Comparison of ENCODE assay signal across 9 cellular contexts in the genomic region with DNA sequence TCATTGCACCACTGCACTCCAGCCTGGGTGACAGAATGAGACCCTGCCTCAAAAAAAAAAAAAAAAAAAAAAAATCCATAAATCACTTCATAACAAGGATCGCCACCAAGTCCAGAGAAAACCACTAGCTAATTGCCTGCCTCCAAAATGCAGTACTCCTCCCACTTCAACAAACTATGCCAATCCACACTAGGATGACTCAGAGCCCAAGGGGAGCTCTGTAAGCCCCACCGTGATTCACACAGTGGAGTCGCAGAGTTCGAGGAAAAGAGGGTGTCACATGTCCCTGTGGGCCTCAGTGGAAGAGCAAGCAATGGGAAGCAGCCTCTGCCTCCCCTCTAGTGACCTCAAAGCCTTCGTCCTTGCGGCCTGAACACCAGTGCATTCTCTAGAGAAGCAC. TPM values are rescaled to one million over a fixed set of nuclear protein-coding genes. Genes with fewer than 3 reads are reported as not detected.
A peak's percentile ranks its signal among the peaks of the same experiment; 100 is the strongest.
DNase-seq lines count a peak whose midpoint lies in the region; ATAC-seq and TF ChIP-seq lines count a peak whose summit lies in the region.
"Had no signal": no experiment of that assay in that cellular context is flagged by ENCODE, and none has a peak within 500 bp of the region (broad histone marks: within the 10 kb centered on the region; RNA-seq: fewer than 3 reads in every experiment).

No MANE protein-coding gene starts in this region.

- no peaks in the 10 kb centered on the region for H3K9me2 ChIP-seq in MM.1S (replicated peaks; ENCODE audit: insufficient read depth, low read length)

- H3K4me3 Mint-ChIP-seq in activated naive CD8-positive, alpha-beta T cell: peak overlapping the region; percentile 64
- H3K4me3 Mint-ChIP-seq in CD4-positive, alpha-beta memory T cell: no peak overlapping the region

- no peak overlapping the region for H3K4me2 ChIP-seq in MM.1S (ENCODE audit: low read depth, low read length)

- peaks cover 6% of the 10 kb centered on the region for H3K36me3 Mint-ChIP-seq in activated naive CD8-positive, alpha-beta T cell
- H3K36me3 Mint-ChIP-seq in CD4-positive, alpha-beta memory T cell: peaks cover 71 to 91% of the 10 kb centered on the region in 2 donors

- DNase-seq in AG04449 (ENCODE audit: low read depth, low spot score): peak; percentile 66
- DNase-seq in kidney tubule cell (ENCODE audit: low spot score): peak; percentile 77
- no peak for DNase-seq in cerebellum (ENCODE audit: low spot score)
- DNase-seq in MM.1S: no peak
- no peak for DNase-seq in CD4-positive, alpha-beta memory T cell
- DNase-seq: NCI-H748 treated with DMSO at 0.1 percent for 48 hours had no signal

- CTCF ChIA-PET in AG04449 (lab: Yijun Ruan, JAX): interaction anchor here (1.0 to 10.8 kb wide), 4 partner anchors 9 to 19 kb away, joined by 4 to 268 read pairs (median 22); partner anchors contain the start of gene SNHG17
- CTCF ChIA-PET in HEK293 (lab: Yijun Ruan, JAX): interaction anchor here (3.8 kb wide), 1 partner anchor 9 kb away, joined by 15 read pairs; the partner anchor contains the start of gene SNHG17
- CTCF ChIA-PET in CD4-positive, alpha-beta memory T cell (lab: Charles Lee; ENCODE audit: partially characterized antibody): interaction anchor here (0.8 kb wide), 2 partner anchors 9 to 20 kb away, joined by 3 to 4 read pairs; partner anchors contain the start of gene SNHG17

- ATAC-seq in HG02885 (IDR thresholded peaks at IDR 0.05; ENCODE audit: poor library complexity, unreplicated experiment): no peak

- H3K27ac ChIP-seq in HEK293 (ENCODE audit: extremely low read depth, low read depth, low read length): no peak overlapping the region; the same call in 1 of the 2 replicates
- no peak overlapping the region for H3K27ac ChIP-seq in MM.1S (ENCODE audit: low read length)
- no peak overlapping the region for H3K27ac ChIP-seq in CD4-positive, alpha-beta memory T cell (ENCODE audit: low read depth, low read length)

- peak overlapping the region; percentile 71 for H3K27ac Mint-ChIP-seq in activated naive CD8-positive, alpha-beta T cell
- H3K27ac Mint-ChIP-seq in CD4-positive, alpha-beta memory T cell: peak overlapping the region in 3 of 7 donors; percentile 22 to 63 (median 48)

- H3K79me2 ChIP-seq in MM.1S (ENCODE audit: low read length): peaks cover 99% of the 10 kb centered on the region

- peaks cover 84% of the 10 kb centered on the region for H4K20me1 ChIP-seq in MM.1S (ENCODE audit: insufficient read depth, low read length)

- POLR2A ChIA-PET in AG04449 (lab: Yijun Ruan, JAX): interaction anchor here (0.5 to 2.4 kb wide), 5 partner anchors 9 to 1796 kb away, joined by 3 to 31 read pairs (median 6); partner anchors contain the start of gene SNHG17
- POLR2A ChIA-PET in HEK293 (lab: Yijun Ruan, JAX): interaction anchor here (0.6 to 3.6 kb wide), 6 partner anchors 8 to 312 kb away, joined by 3 to 34 read pairs (median 5); partner anchors contain the start of genes RALGAPB and SNHG17
- POLR2A ChIA-PET in CD4-positive, alpha-beta memory T cell (lab: Charles Lee; ENCODE audit: partially characterized antibody): interaction anchor here (2.0 kb wide), 1 partner anchor 9 kb away, joined by 6 read pairs; the partner anchor contains the start of gene SNHG17

- no peak overlapping the region for H2AFZ ChIP-seq in MM.1S (ENCODE audit: low read length)

- H3K9me3 ChIP-seq in HEK293 (ENCODE audit: control insufficient read depth, insufficient read depth, low read depth, low read length): no peaks in the 10 kb centered on the region
- H3K9me3 ChIP-seq in MM.1S (replicated peaks; ENCODE audit: insufficient read depth, low read length): no peaks in the 10 kb centered on the region
- H3K9me3 ChIP-seq in CD4-positive, alpha-beta memory T cell (ENCODE audit: control insufficient read depth in 1 of 2, low read length in 2 of 2): no peaks in the 10 kb centered on the region

- no peaks in the 10 kb centered on the region for H3K9me3 Mint-ChIP-seq in activated naive CD8-positive, alpha-beta T cell (ENCODE audit: low read depth)
- no peaks in the 10 kb centered on the region for H3K9me3 Mint-ChIP-seq in CD4-positive, alpha-beta memory T cell

- no peaks in the 10 kb centered on the region for H3K27me3 ChIP-seq in MM.1S (replicated peaks; ENCODE audit: insufficient read depth, low read length)
- no peaks in the 10 kb centered on the region for H3K27me3 ChIP-seq in CD4-positive, alpha-beta memory T cell (ENCODE audit: insufficient read depth, low read length)

- no peak for TF ChIP-seq CTCF in AG04449 (IDR thresholded peaks at IDR 0.05; ENCODE audit: insufficient read depth, low read length, missing control alignments)
- TF ChIP-seq CTCF in HEK293 (tag by site-specific recombination; IDR thresholded peaks at IDR 0.05): no peak
- no peak for TF ChIP-seq CTCF in MM.1S (IDR thresholded peaks at IDR 0.05; ENCODE audit: low read length)

- H3K4me3 ChIP-seq in AG04449 (ENCODE audit: low read depth, low read length) (no peak overlapping the region), HEK293 (ENCODE audit: low read depth, low read length) (no peak overlapping the region), MM.1S (ENCODE audit: low read length) (no peak overlapping the region)
- H3K4me3 ChIP-seq in CD4-positive, alpha-beta memory T cell (ENCODE audit: low read length in 2 of 2): no peak overlapping the region

- H3K36me3 ChIP-seq in HEK293 (ENCODE audit: control insufficient read depth in 2 of 2, insufficient read depth in 1 of 2, low read length in 2 of 2) (peaks cover 41 to 99% of the 10 kb centered on the region in 2 experiments), MM.1S (replicated peaks; ENCODE audit: insufficient read depth, low read length) (peaks cover 62% of the 10 kb centered on the region)
- peaks cover 94% of the 10 kb centered on the region for H3K36me3 ChIP-seq in CD4-positive, alpha-beta memory T cell (ENCODE audit: insufficient read depth, low read length)

- peaks cover 16% of the 10 kb centered on the region; the same call in 1 of the 2 replicates for H3F3A ChIP-seq in MM.1S (ENCODE audit: insufficient read depth, low read length)

- no peak overlapping the region for H3K9ac ChIP-seq in MM.1S (ENCODE audit: low read length)

- intact Hi-C loops in CD4-positive, alpha-beta memory T cell (cut with micrococcal nuclease): no loop called here

- H3K4me1 Mint-ChIP-seq in activated naive CD8-positive, alpha-beta T cell (ENCODE audit: low read depth): peaks cover 50% of the 10 kb centered on the region
- peaks cover 13 to 43% (median 26%) of the 10 kb centered on the region in 4 donors for H3K4me1 Mint-ChIP-seq in CD4-positive, alpha-beta memory T cell

- H3K27me3 Mint-ChIP-seq in activated naive CD8-positive, alpha-beta T cell: no peaks in the 10 kb centered on the region
- no peaks in the 10 kb centered on the region for H3K27me3 Mint-ChIP-seq in CD4-positive, alpha-beta memory T cell

- no peaks in the 10 kb centered on the region for H3K4me1 ChIP-seq in HEK293 (ENCODE audit: control insufficient read depth, insufficient read depth, low read length)
- 0 out of 2 replicates have a peak, but pooled peaks cover under 1% of the 10 kb centered on the region for H3K4me1 ChIP-seq in MM.1S (ENCODE audit: low read length)
- H3K4me1 ChIP-seq in CD4-positive, alpha-beta memory T cell (ENCODE audit: insufficient read depth, low read length): no peaks in the 10 kb centered on the region

TF ChIP-seq in HEK293, 187 proteins besides CTCF, POLR2A, EP300 and RAD21 (continues in another document):
- TF ChIP-seq ZNF138 (tag by site-specific recombination; IDR thresholded peaks at IDR 0.05; ENCODE audit: borderline replicate concordance): no peak
- 0 out of 2 replicates have a peak, but pooled peaks have one; percentile 21 for TF ChIP-seq ZNF629 (tag by site-specific recombination; IDR thresholded peaks at IDR 0.05)
- TF ChIP-seq ZNF626 (tag by site-specific recombination; IDR thresholded peaks at IDR 0.05): no peak
- TF ChIP-seq GLIS2 (tag by site-specific recombination; IDR thresholded peaks at IDR 0.05): peak; percentile 60
- TF ChIP-seq KLF1 (tag by site-specific recombination; IDR thresholded peaks at IDR 0.05): no peak
- TF ChIP-seq ZNF311 (tag by site-specific recombination; IDR thresholded peaks at IDR 0.05; ENCODE audit: borderline replicate concordance): no peak
- no peak for TF ChIP-seq ZNF843 (tag by site-specific recombination; IDR thresholded peaks at IDR 0.05)
- no peak for TF ChIP-seq ZNF133 (tag by site-specific recombination; IDR thresholded peaks at IDR 0.05)
- TF ChIP-seq ZNF513 (tag by site-specific recombination; IDR thresholded peaks at IDR 0.05): no peak
- TF ChIP-seq, protein P1, sequence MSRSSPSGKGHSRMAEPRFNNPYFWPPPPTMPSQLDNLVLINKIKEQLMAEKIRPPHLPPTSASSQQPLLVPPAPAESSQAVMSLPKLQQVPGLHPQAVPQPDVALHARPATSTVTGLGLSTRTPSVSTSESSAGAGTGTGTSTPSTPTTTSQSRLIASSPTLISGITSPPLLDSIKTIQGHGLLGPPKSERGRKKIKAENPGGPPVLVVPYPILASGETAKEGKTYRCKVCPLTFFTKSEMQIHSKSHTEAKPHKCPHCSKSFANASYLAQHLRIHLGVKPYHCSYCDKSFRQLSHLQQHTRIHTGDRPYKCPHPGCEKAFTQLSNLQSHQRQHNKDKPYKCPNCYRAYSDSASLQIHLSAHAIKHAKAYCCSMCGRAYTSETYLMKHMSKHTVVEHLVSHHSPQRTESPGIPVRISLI (tag by site-specific recombination; IDR thresholded peaks at IDR 0.05): peak; percentile 87
- no peak for TF ChIP-seq ZNF530 (tag by site-specific recombination; IDR thresholded peaks at IDR 0.05; ENCODE audit: low read depth)
- no peak for TF ChIP-seq ZNF549 (tag by site-specific recombination; IDR thresholded peaks at IDR 0.05)
- 0 out of 2 replicates have a peak, but pooled peaks have one; percentile 9 for TF ChIP-seq ZNF366 (tag by site-specific recombination; conservative IDR thresholded peaks at IDR 0.05)

RNA-seq across cellular contexts. Expression of gene SNHG17, which starts 9.1 kb away (rescaled TPM):
- total RNA-seq in cerebellum: 6.1 TPM
- 10 to 100 TPM; 46.0 to 49.8 TPM for total RNA-seq in CD4-positive, alpha-beta memory T cell
- 100 to 1,000 TPM in 1 of 2 donors, 10 to 100 TPM in 1; 43.7 to 109 TPM for polyA plus RNA-seq in CD4-positive, alpha-beta memory T cell

RNA-seq across cellular contexts. Expression of gene RALGAPB, which starts 46.6 kb away (rescaled TPM):
- 63.0 TPM for total RNA-seq in cerebellum
- 10 to 100 TPM; 54.8 to 57.4 TPM for total RNA-seq in CD4-positive, alpha-beta memory T cell
- polyA plus RNA-seq in CD4-positive, alpha-beta memory T cell: 10 to 100 TPM in 1 of 2 donors, 1 to 10 TPM in 1; 9.0 to 15.6 TPM

Comparison
In these comparisons a context has a peak if more than half of its experiments do, and no peak if none do; other contexts are left out.
1. DNase-seq: peak in AG04449 (single experiment) and kidney tubule cell (single experiment); none in cerebellum (single experiment), MM.1S (single experiment) and CD4-positive, alpha-beta memory T cell (0 of 5).